Comparison of ENCODE assay signal across 24 cellular contexts in the genomic region with DNA sequence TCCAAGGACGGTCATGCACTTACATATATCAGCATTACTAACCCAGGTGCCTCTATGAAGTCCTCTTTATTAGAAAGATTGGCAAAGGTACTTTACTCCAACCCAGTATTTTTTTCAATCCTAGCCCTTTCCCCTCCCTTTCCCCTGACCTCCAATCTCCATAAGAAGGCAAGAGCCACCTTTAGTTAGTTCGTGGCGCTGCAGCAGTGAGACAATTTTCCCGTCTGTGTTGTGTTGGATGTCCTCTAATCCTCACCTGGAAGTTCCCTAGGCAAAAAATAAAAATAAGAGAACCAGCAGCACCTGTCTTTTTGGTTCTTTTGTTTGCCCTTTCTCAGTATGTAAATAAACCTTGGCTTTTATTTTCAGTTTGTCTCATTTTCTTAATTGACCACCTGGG.
DNase-seq lines count a peak whose midpoint lies in the region; ATAC-seq and TF ChIP-seq lines count a peak whose summit lies in the region.
"Had no signal": no experiment of that assay in that cellular context is flagged by ENCODE, and none has a peak within 500 bp of the region (broad histone marks: within the 10 kb centered on the region; RNA-seq: fewer than 3 reads in every experiment).

No MANE protein-coding gene starts in this region.

- intact Hi-C loops in PC-9 (cut with micrococcal nuclease; ENCODE audit: unreplicated experiment) (no loop called here), colonic mucosa (cut with DNase I) (no loop called here), A673 (cut with micrococcal nuclease; ENCODE audit: unreplicated experiment) (no loop called here)

- H3K4me1 ChIP-seq in PC-9 (replicated peaks; ENCODE audit: insufficient read depth), result no peaks in the 10 kb centered on the region
- H3K4me1 ChIP-seq in colonic mucosa, result no peaks in the 10 kb centered on the region
- H3K4me1 ChIP-seq in A673 (ENCODE audit: insufficient read depth, low read length, poor library complexity, severe bottlenecking), result no peaks in the 10 kb centered on the region
- H3K4me1 ChIP-seq: ascending aorta, Caco-2, stomach, tibial nerve had no signal

- peak overlapping the region; percentile 30; the same call in 1 of the 2 replicates for H3K4me2 ChIP-seq in PC-9

- no peaks in the 10 kb centered on the region for H3K9me3 ChIP-seq in PC-9 (ENCODE audit: insufficient read depth, low read depth)
- H3K9me3 ChIP-seq in colonic mucosa, result no peaks in the 10 kb centered on the region
- no peaks in the 10 kb centered on the region for H3K9me3 ChIP-seq in A673 (ENCODE audit: low read depth, low read length, poor library complexity, severe bottlenecking)
- H3K9me3 ChIP-seq: ascending aorta, Caco-2, stomach, tibial nerve had no signal

- H2AFZ ChIP-seq in PC-9, result no peak overlapping the region

- no peaks in the 10 kb centered on the region for H3K79me2 ChIP-seq in PC-9 (ENCODE audit: low read depth)

- no peaks in the 10 kb centered on the region for H3F3A ChIP-seq in PC-9 (ENCODE audit: insufficient read depth, low read depth)

- H3K27ac ChIP-seq in PC-9 (no peak overlapping the region), colonic mucosa (no peak overlapping the region), A673 (ENCODE audit: low read depth, low read length, poor library complexity, severe bottlenecking) (no peak overlapping the region)
- H3K27ac ChIP-seq: ascending aorta, dorsolateral prefrontal cortex, stomach, tibial nerve had no signal

- no TSS peak for BruUV-seq in PC-9 (replicated peaks; lab: Mats Ljungman, UMichigan)
- no TSS peak for BruUV-seq in A673 (replicated peaks; lab: Mats Ljungman, UMichigan)

- H3K27me3 ChIP-seq in PC-9 (ENCODE audit: insufficient read depth, low read depth), result no peaks in the 10 kb centered on the region
- no peaks in the 10 kb centered on the region for H3K27me3 ChIP-seq in colonic mucosa
- no peaks in the 10 kb centered on the region for H3K27me3 ChIP-seq in A673 (replicated peaks; ENCODE audit: insufficient read depth, low read depth, low read length, poor library complexity)
- H3K27me3 ChIP-seq: ascending aorta, dorsolateral prefrontal cortex, stomach, tibial nerve had no signal

- H3K4me3 ChIP-seq in PC-9 (no peak overlapping the region), colonic mucosa (no peak overlapping the region), A673 (ENCODE audit: low read depth, low read length, poor library complexity, severe bottlenecking) (no peak overlapping the region)
- H3K4me3 ChIP-seq: ascending aorta, dorsolateral prefrontal cortex, stomach, tibial nerve had no signal

- H3K36me3 ChIP-seq in PC-9 (ENCODE audit: low read depth), result no peaks in the 10 kb centered on the region
- no peaks in the 10 kb centered on the region for H3K36me3 ChIP-seq in colonic mucosa
- H3K36me3 ChIP-seq in A673 (ENCODE audit: insufficient read depth, low read length, poor library complexity, severe bottlenecking), result no peaks in the 10 kb centered on the region
- H3K36me3 ChIP-seq: ascending aorta, stomach, tibial nerve had no signal

- H3K9me2 ChIP-seq in PC-9 (ENCODE audit: insufficient read depth), result no peaks in the 10 kb centered on the region

- no peaks in the 10 kb centered on the region for H4K20me1 ChIP-seq in PC-9 (ENCODE audit: insufficient read depth)

- POLR2A ChIA-PET in PC-9 (lab: Charles Lee; ENCODE audit: unreplicated experiment), result no interaction called here
- POLR2A ChIA-PET in A673 (lab: Charles Lee; ENCODE audit: low non-redundant PET), result no interaction called here

- ATAC-seq in HG02885 (IDR thresholded peaks at IDR 0.05; ENCODE audit: poor library complexity, unreplicated experiment), result no peak
- ATAC-seq: activated naive CD4-positive, alpha-beta T cell treated with anti-CD3 and anti-CD28 coated beads, Interleukin-2, amount 50 U/mL, for 72 hours; sciatic nerve had no signal

- CTCF ChIA-PET in PC-9 (lab: Charles Lee), result no interaction called here
- CTCF ChIA-PET in A673 (lab: Charles Lee), result no interaction called here

- DNase-seq in NCI-H345 (lab: John Stamatoyannopoulos, UW), result peak; percentile 10
- no peak for DNase-seq in NCI-H345 treated with DMSO at 0.1 percent for 48 hours (lab: John Stamatoyannopoulos, UW; ENCODE audit: unreplicated experiment)
- DNase-seq in NCI-H2081 (lab: John Stamatoyannopoulos, UW), result peak; percentile 55 to 90
- no peak for DNase-seq in PC-9
- no peak for DNase-seq in colonic mucosa
- no peak for DNase-seq in foreskin melanocyte
- DNase-seq in A673 (ENCODE audit: low spot score), result no peak
- DNase-seq: 8988T; activated CD4-positive, alpha-beta T cell treated with anti-CD3 and anti-CD28 coated beads for 1 hour; Caco-2; caudate nucleus; dorsolateral prefrontal cortex; head of caudate nucleus; NCI-H1694 treated with DMSO at 0.1 percent for 48 hours; NCI-H526; nephron progenitor cell; SHP77; stimulated activated CD4-positive, alpha-beta T cell treated with anti-CD3 and anti-CD28 coated beads, Interleukin-15, amount 100 ng/mL, for 24 hours; stomach had no signal

- TF ChIP-seq CTCF in PC-9 (conservative IDR thresholded peaks at IDR 0.05), result no peak
- no peak for TF ChIP-seq CTCF in colonic mucosa (IDR thresholded peaks at IDR 0.05)
- no peak for TF ChIP-seq CTCF in A673 (conservative IDR thresholded peaks at IDR 0.05; ENCODE audit: low read depth, low read length)

- H3K9ac ChIP-seq in colonic mucosa (ENCODE audit: low read depth in 2 of 2, low read length in 2 of 2), result no peak overlapping the region

Comparison
In these comparisons a context has a peak if more than half of its experiments do, and no peak if none do; other contexts are left out.
1. DNase-seq: peak in NCI-H345 (single experiment) and NCI-H2081 (2 of 2); none in NCI-H345 treated with DMSO at 0.1 percent for 48 hours (single experiment), PC-9 (0 of 2), colonic mucosa (single experiment), foreskin melanocyte (single experiment) and A673 (single experiment).